In genomic region chr2:120772261-120772660, GRCh38 we compare ENCODE assay signal across 2 cellular contexts.
TF ChIP-seq lines count a peak whose summit lies in the region.

No MANE protein-coding gene starts in this region.

TF ChIP-seq in A549, 52 proteins besides CTCF, POLR2A, EP300 and RAD21 (continued from another document):
- TF ChIP-seq, protein P1, sequence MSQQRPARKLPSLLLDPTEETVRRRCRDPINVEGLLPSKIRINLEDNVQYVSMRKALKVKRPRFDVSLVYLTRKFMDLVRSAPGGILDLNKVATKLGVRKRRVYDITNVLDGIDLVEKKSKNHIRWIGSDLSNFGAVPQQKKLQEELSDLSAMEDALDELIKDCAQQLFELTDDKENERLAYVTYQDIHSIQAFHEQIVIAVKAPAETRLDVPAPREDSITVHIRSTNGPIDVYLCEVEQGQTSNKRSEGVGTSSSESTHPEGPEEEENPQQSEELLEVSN (IDR thresholded peaks at IDR 0.05; ENCODE audit: borderline replicate concordance, low read depth) = no peak
- TF ChIP-seq, protein P2, sequence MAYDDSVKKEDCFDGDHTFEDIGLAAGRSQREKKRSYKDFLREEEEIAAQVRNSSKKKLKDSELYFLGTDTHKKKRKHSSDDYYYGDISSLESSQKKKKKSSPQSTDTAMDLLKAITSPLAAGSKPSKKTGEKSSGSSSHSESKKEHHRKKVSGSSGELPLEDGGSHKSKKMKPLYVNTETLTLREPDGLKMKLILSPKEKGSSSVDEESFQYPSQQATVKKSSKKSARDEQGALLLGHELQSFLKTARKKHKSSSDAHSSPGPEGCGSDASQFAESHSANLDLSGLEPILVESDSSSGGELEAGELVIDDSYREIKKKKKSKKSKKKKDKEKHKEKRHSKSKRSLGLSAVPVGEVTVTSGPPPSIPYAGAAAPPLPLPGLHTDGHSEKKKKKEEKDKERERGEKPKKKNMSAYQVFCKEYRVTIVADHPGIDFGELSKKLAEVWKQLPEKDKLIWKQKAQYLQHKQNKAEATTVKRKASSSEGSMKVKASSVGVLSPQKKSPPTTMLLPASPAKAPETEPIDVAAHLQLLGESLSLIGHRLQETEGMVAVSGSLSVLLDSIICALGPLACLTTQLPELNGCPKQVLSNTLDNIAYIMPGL (CRISPR knock-in tag; IDR thresholded peaks at IDR 0.05; ENCODE audit: borderline replicate concordance) = no peak
- TF ChIP-seq USF2 (IDR thresholded peaks at IDR 0.05) (no peak), KDM5A (IDR thresholded peaks at IDR 0.05) (no peak), CEBPB (IDR thresholded peaks at IDR 0.05) (no peak)

TF ChIP-seq in IMR-90, 13 proteins besides CTCF, POLR2A, EP300 and RAD21 (continued from another document):
- TF ChIP-seq NFE2L2 (IDR thresholded peaks at IDR 0.05; ENCODE audit: low read depth, low read length) (no peak), CHD1 (IDR thresholded peaks at IDR 0.05; ENCODE audit: low read depth, low read length) (no peak), MXI1 (IDR thresholded peaks at IDR 0.05; ENCODE audit: borderline replicate concordance, low read depth, low read length) (no peak), RFX5 (IDR thresholded peaks at IDR 0.05; ENCODE audit: low read depth, low read length) (no peak), FOS (IDR thresholded peaks at IDR 0.05; ENCODE audit: low read depth, low read length) (no peak), RCOR1 (IDR thresholded peaks at IDR 0.05; ENCODE audit: insufficient replicate concordance, low read length) (no peak), CEBPB (IDR thresholded peaks at IDR 0.05; ENCODE audit: low read depth, low read length) (no peak), USF2 (IDR thresholded peaks at IDR 0.05; ENCODE audit: low read depth, low read length) (no peak), MAZ (IDR thresholded peaks at IDR 0.05; ENCODE audit: borderline replicate concordance, low read depth, low read length) (no peak), ELK1 (IDR thresholded peaks at IDR 0.05; ENCODE audit: borderline replicate concordance, low read depth, low read length) (no peak), MAFK (IDR thresholded peaks at IDR 0.05; ENCODE audit: low read depth, low read length) (no peak)
